15 cellular contexts compared by ENCODE assay signal in genomic region chr6:80020381-80021120, GRCh38.
"Had no signal": no experiment of that assay in that cellular context is flagged by ENCODE, and none has a peak within 500 bp of the region (broad histone marks: within the 10 kb centered on the region; RNA-seq: fewer than 3 reads in every experiment).

No MANE protein-coding gene starts in this region.

- H3K9me3 ChIP-seq: esophagus muscularis mucosa had no signal

- H3K4me1 ChIP-seq: esophagus muscularis mucosa had no signal

- H3K4me3 Mint-ChIP-seq: activated naive CD4-positive, alpha-beta T cell treated with anti-CD3 and anti-CD28 coated beads for 36 hours; activated T-helper 17 cell treated with anti-CD3 and anti-CD28 coated beads, Interleukin-2, amount 50 U/mL, for 72 hours; nephron progenitor cell had no signal

- H3K27ac ChIP-seq: cardiac muscle cell, coronary artery, esophagus muscularis mucosa had no signal

- H3K27me3 ChIP-seq: cardiac muscle cell, esophagus muscularis mucosa had no signal

- H3K9me3 Mint-ChIP-seq: activated naive CD4-positive, alpha-beta T cell treated with anti-CD3 and anti-CD28 coated beads for 36 hours; activated T-helper 17 cell treated with anti-CD3 and anti-CD28 coated beads, Interleukin-2, amount 50 U/mL, for 72 hours; nephron progenitor cell had no signal

- H3K27ac Mint-ChIP-seq: activated naive CD4-positive, alpha-beta T cell treated with anti-CD3 and anti-CD28 coated beads for 36 hours; activated T-helper 17 cell treated with anti-CD3 and anti-CD28 coated beads, Interleukin-2, amount 50 U/mL, for 72 hours; nephron progenitor cell had no signal

- DNase-seq: activated naive CD4-positive, alpha-beta T cell treated with anti-CD3 and anti-CD28 coated beads for 36 hours; activated T-cell treated with anti-CD3 and anti-CD28 coated beads for 4 hours; effector CD4-positive, alpha-beta T cell; foreskin fibroblast; left ventricle myocardium superior; mesendoderm; nephron progenitor cell; stimulated activated CD4-positive, alpha-beta T cell treated with anti-CD3 and anti-CD28 coated beads, Interleukin-12 subunit alpha, Interleukin-12 subunit beta, amount 100 ng/mL, for 4 hours; stimulated activated CD4-positive, alpha-beta T cell treated with anti-CD3 and anti-CD28 coated beads, Interleukin-2, amount 100 ng/mL, for 24 hours; T-helper 9 cell had no signal

- ATAC-seq: activated CD4-positive, CD25-positive, alpha-beta regulatory T cell treated with anti-CD3 and anti-CD28 coated beads, Interleukin-2, amount 50 U/mL, for 24 hours; activated T-helper 17 cell treated with anti-CD3 and anti-CD28 coated beads, Interleukin-2, amount 50 U/mL, for 72 hours; left ventricle myocardium superior had no signal

- H3K4me1 Mint-ChIP-seq: nephron progenitor cell had no signal

- H3K36me3 ChIP-seq: cardiac muscle cell, esophagus muscularis mucosa had no signal

- H3K4me3 ChIP-seq: cardiac muscle cell, coronary artery, esophagus muscularis mucosa had no signal

- H3K27me3 Mint-ChIP-seq: activated T-helper 17 cell treated with anti-CD3 and anti-CD28 coated beads, Interleukin-2, amount 50 U/mL, for 72 hours had no signal
